ENCODE assay signal across 1 cellular context in the genomic region with DNA sequence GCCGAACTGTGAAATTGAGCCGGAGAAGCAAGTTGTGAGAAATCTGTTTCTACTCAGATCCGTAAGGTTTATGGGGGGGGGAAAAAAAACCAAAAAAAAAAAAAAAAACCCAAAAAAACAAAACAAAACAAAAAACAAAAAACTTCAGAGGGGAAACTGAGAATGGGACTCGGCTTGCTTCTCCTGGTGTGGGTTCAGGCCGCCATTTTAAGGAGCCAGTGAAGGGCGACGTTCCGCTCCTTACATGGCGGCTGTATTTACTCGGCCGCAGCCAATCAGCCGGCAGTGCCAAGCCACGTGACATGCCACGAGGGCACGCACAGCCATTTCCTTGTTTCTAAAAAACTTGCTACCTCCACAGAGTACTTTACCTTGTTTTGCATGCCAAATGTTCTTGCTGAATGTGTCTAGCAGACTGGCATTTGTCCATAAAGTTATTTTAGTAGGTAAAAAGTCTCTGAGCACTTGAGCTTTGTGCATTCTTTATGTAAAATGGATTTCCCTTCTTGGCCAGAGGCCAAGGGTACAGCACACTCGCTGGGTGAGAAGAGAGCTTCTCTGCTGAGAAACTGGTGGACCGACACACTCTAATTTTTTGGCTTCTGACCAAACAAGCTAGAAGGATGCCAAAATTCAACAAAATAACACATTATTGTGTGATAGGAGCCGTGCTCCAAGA.
TF ChIP-seq lines count a peak whose summit lies in the region.

No MANE protein-coding gene starts in this region.

TF ChIP-seq in HepG2, 621 proteins besides CTCF, POLR2A, EP300 and RAD21 (continued from another document and continues in another):
- TF ChIP-seq, protein P1, sequence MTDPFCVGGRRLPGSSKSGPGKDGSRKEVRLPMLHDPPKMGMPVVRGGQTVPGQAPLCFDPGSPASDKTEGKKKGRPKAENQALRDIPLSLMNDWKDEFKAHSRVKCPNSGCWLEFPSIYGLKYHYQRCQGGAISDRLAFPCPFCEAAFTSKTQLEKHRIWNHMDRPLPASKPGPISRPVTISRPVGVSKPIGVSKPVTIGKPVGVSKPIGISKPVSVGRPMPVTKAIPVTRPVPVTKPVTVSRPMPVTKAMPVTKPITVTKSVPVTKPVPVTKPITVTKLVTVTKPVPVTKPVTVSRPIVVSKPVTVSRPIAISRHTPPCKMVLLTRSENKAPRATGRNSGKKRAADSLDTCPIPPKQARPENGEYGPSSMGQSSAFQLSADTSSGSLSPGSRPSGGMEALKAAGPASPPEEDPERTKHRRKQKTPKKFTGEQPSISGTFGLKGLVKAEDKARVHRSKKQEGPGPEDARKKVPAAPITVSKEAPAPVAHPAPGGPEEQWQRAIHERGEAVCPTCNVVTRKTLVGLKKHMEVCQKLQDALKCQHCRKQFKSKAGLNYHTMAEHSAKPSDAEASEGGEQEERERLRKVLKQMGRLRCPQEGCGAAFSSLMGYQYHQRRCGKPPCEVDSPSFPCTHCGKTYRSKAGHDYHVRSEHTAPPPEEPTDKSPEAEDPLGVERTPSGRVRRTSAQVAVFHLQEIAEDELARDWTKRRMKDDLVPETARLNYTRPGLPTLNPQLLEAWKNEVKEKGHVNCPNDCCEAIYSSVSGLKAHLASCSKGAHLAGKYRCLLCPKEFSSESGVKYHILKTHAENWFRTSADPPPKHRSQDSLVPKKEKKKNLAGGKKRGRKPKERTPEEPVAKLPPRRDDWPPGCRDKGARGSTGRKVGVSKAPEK (CRISPR knock-in tag; IDR thresholded peaks at IDR 0.05; ENCODE audit: borderline replicate concordance) = no peak
- TF ChIP-seq PAF1 (CRISPR knock-in tag; IDR thresholded peaks at IDR 0.05) (no peak), EED (CRISPR knock-in tag; IDR thresholded peaks at IDR 0.05) (no peak), RORA (CRISPR knock-in tag; IDR thresholded peaks at IDR 0.05) (no peak), BORCS8-MEF2B (CRISPR knock-in tag; IDR thresholded peaks at IDR 0.05) (no peak), SRSF9 (IDR thresholded peaks at IDR 0.05; ENCODE audit: borderline replicate concordance, insufficient read depth, low read depth, low read length, poor library complexity, severe bottlenecking) (no peak), RBFOX2 (IDR thresholded peaks at IDR 0.05; ENCODE audit: low read depth, low read length) (no peak), ZNF543 (CRISPR knock-in tag; IDR thresholded peaks at IDR 0.05) (no peak), HES4 (CRISPR knock-in tag; IDR thresholded peaks at IDR 0.05; ENCODE audit: borderline replicate concordance) (no peak), ZBTB14 (CRISPR knock-in tag; IDR thresholded peaks at IDR 0.05) (no peak), RBM22 (optimal IDR thresholded peaks at IDR 0.05; ENCODE audit: low read length) (peak; percentile 41), CEBPB (IDR thresholded peaks at IDR 0.05; ENCODE audit: borderline replicate concordance, low read depth, low read length) (no peak), ZBED4 (CRISPR knock-in tag; IDR thresholded peaks at IDR 0.05; ENCODE audit: borderline replicate concordance) (no peak), ZNF552 (CRISPR knock-in tag; IDR thresholded peaks at IDR 0.05; ENCODE audit: borderline replicate concordance) (no peak), NCOA5 (CRISPR knock-in tag; IDR thresholded peaks at IDR 0.05) (no peak), SNAPC4 (CRISPR knock-in tag; IDR thresholded peaks at IDR 0.05) (no peak), NCOA2 (CRISPR knock-in tag; IDR thresholded peaks at IDR 0.05) (no peak), RFX5 (IDR thresholded peaks at IDR 0.05; ENCODE audit: low read depth, low read length) (no peak), ZFP41 (CRISPR knock-in tag; IDR thresholded peaks at IDR 0.05; ENCODE audit: borderline replicate concordance) (no peak), MAFK (conservative IDR thresholded peaks at IDR 0.05 in 1 of 2, IDR thresholded peaks at IDR 0.05 in 1 of 2; ENCODE audit: low read length in 2 of 2) (no peak), PAX8 (CRISPR knock-in tag; IDR thresholded peaks at IDR 0.05; ENCODE audit: borderline replicate concordance) (no peak), ZNF782 (CRISPR knock-in tag; IDR thresholded peaks at IDR 0.05; ENCODE audit: borderline replicate concordance) (no peak), GLI4 (CRISPR knock-in tag; IDR thresholded peaks at IDR 0.05; ENCODE audit: borderline replicate concordance) (no peak), NR2F1 (CRISPR knock-in tag; IDR thresholded peaks at IDR 0.05) (no peak), E2F1 (CRISPR knock-in tag; IDR thresholded peaks at IDR 0.05) (no peak), ZNF205 (CRISPR knock-in tag; IDR thresholded peaks at IDR 0.05) (no peak)
- TF ChIP-seq, protein P2, sequence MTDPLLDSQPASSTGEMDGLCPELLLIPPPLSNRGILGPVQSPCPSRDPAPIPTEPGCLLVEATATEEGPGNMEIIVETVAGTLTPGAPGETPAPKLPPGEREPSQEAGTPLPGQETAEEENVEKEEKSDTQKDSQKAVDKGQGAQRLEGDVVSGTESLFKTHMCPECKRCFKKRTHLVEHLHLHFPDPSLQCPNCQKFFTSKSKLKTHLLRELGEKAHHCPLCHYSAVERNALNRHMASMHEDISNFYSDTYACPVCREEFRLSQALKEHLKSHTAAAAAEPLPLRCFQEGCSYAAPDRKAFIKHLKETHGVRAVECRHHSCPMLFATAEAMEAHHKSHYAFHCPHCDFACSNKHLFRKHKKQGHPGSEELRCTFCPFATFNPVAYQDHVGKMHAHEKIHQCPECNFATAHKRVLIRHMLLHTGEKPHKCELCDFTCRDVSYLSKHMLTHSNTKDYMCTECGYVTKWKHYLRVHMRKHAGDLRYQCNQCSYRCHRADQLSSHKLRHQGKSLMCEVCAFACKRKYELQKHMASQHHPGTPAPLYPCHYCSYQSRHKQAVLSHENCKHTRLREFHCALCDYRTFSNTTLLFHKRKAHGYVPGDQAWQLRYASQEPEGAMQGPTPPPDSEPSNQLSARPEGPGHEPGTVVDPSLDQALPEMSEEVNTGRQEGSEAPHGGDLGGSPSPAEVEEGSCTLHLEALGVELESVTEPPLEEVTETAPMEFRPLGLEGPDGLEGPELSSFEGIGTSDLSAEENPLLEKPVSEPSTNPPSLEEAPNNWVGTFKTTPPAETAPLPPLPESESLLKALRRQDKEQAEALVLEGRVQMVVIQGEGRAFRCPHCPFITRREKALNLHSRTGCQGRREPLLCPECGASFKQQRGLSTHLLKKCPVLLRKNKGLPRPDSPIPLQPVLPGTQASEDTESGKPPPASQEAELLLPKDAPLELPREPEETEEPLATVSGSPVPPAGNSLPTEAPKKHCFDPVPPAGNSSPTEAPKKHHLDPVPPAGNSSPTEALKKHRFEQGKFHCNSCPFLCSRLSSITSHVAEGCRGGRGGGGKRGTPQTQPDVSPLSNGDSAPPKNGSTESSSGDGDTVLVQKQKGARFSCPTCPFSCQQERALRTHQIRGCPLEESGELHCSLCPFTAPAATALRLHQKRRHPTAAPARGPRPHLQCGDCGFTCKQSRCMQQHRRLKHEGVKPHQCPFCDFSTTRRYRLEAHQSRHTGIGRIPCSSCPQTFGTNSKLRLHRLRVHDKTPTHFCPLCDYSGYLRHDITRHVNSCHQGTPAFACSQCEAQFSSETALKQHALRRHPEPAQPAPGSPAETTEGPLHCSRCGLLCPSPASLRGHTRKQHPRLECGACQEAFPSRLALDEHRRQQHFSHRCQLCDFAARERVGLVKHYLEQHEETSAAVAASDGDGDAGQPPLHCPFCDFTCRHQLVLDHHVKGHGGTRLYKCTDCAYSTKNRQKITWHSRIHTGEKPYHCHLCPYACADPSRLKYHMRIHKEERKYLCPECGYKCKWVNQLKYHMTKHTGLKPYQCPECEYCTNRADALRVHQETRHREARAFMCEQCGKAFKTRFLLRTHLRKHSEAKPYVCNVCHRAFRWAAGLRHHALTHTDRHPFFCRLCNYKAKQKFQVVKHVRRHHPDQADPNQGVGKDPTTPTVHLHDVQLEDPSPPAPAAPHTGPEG (CRISPR knock-in tag; IDR thresholded peaks at IDR 0.05) = no peak
